ENCODE assay signal across 25 cellular contexts in the genomic region with DNA sequence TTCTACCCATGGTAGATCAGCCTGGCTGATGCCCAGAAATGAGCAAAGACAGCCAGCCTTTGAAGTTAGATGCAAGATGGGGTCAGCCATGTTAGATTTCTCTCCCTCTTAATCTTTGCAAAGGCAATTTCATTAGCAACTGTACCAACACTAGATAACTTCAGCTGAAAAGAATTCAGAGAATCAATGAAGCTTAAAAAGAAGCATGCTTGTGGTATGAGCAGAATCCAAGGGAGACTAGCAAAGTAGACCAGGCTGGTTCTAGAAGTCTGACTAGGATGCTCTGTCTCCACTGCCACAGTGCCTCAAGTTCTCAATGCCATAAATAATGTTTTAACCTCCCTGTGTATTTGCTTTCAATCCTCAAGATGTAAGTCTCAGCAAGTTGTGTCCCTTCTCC.
DNase-seq lines count a peak whose midpoint lies in the region; ATAC-seq and TF ChIP-seq lines count a peak whose summit lies in the region.
"Had no signal": no experiment of that assay in that cellular context is flagged by ENCODE, and none has a peak within 500 bp of the region (broad histone marks: within the 10 kb centered on the region; RNA-seq: fewer than 3 reads in every experiment).

No MANE protein-coding gene starts in this region.

- H3K9me3 ChIP-seq in CD4-positive, alpha-beta T cell (ENCODE audit: control insufficient read depth, low read length), result no peaks in the 10 kb centered on the region
- H3K9me3 ChIP-seq: A549, SJCRH30, upper lobe of right lung had no signal

- intact Hi-C loops in CD4-positive, alpha-beta T cell (cut with DNase I, micrococcal nuclease), result no loop called here

- ATAC-seq in CD4-positive, alpha-beta T cell (ENCODE audit: poor library complexity), result no peak
- ATAC-seq in HG02642 (IDR thresholded peaks at IDR 0.05; ENCODE audit: poor library complexity, unreplicated experiment), result no peak
- ATAC-seq: A549; activated naive CD8-positive, alpha-beta T cell treated with anti-CD3 and anti-CD28 coated beads, Interleukin-2, amount 50 U/mL, for 24 hours; esophagus mucosa; Panc1; upper lobe of right lung had no signal

- DNase-seq in AG08395 (ENCODE audit: low spot score) (peak; percentile 73), HK-2 (ENCODE audit: unreplicated experiment) (peak; percentile 14), chondrocyte (ENCODE audit: low spot score) (no peak), kidney glomerular epithelial cell (lab: John Stamatoyannopoulos, UW) (peak; percentile 96), epidermal melanocyte (ENCODE audit: insufficient read length, low spot score) (no peak), NCI-H69 (lab: John Stamatoyannopoulos, UW) (no peak)
- DNase-seq in CD4-positive, alpha-beta T cell, result no peak
- DNase-seq: activated CD4-positive, alpha-beta T cell treated with anti-CD3 and anti-CD28 coated beads, Interleukin-2, amount 10 ng/mL, durations not matched to agents 7 days and 5 days; activated CD8-positive, alpha-beta memory T cell treated with anti-CD3 and anti-CD28 coated beads, Interleukin-2, amount 50 U/mL, for 4 hours; activated naive CD8-positive, alpha-beta T cell treated with anti-CD3 and anti-CD28 coated beads, Interleukin-2, amount 50 U/mL, for 24 hours; caudate nucleus; CD4-positive, alpha-beta memory T cell; head of caudate nucleus; Kasumi-1; NCI-H1092; NCI-H2029; NK-92 treated with Interleukin-12 subunit alpha and Interleukin-12 subunit beta, amount 100 ng/mL, for 24 hours; SJCRH30; upper lobe of right lung had no signal

- CTCF ChIA-PET in CD4-positive, alpha-beta T cell (lab: Charles Lee), result no interaction called here

- H3K36me3 Mint-ChIP-seq in chondrocyte (ENCODE audit: low read depth), result no peaks in the 10 kb centered on the region
- H3K36me3 Mint-ChIP-seq in CD4-positive, alpha-beta T cell (ENCODE audit: low read depth), result no peaks in the 10 kb centered on the region
- H3K36me3 Mint-ChIP-seq: CD4-positive, alpha-beta memory T cell had no signal

- peaks cover 27% of the 10 kb centered on the region for H3K4me1 Mint-ChIP-seq in chondrocyte (ENCODE audit: low read depth)
- no peaks in the 10 kb centered on the region for H3K4me1 Mint-ChIP-seq in CD4-positive, alpha-beta T cell (ENCODE audit: low read depth)
- H3K4me1 Mint-ChIP-seq: activated CD4-positive, alpha-beta T cell treated with anti-CD3 and anti-CD28 coated beads, Interleukin-2, amount 10 ng/mL, durations not matched to agents 7 days and 5 days; activated naive CD8-positive, alpha-beta T cell treated with anti-CD3 and anti-CD28 coated beads, Interleukin-2, amount 50 U/mL, for 24 hours; CD4-positive, alpha-beta memory T cell had no signal

- no peak overlapping the region for H3K4me3 Mint-ChIP-seq in chondrocyte (ENCODE audit: unreplicated experiment)
- H3K4me3 Mint-ChIP-seq in CD4-positive, alpha-beta T cell, result no peak overlapping the region
- H3K4me3 Mint-ChIP-seq: activated CD4-positive, alpha-beta T cell treated with anti-CD3 and anti-CD28 coated beads, Interleukin-2, amount 10 ng/mL, durations not matched to agents 7 days and 5 days; activated naive CD8-positive, alpha-beta T cell treated with anti-CD3 and anti-CD28 coated beads, Interleukin-2, amount 50 U/mL, for 24 hours; CD4-positive, alpha-beta memory T cell; T-helper 1 cell treated with Interleukin-12 subunit alpha and Interleukin-12 subunit beta and Interleukin-4 antibody, amounts not matched to agents 30 μg/mL and 1 μg/mL, for 36 hours had no signal

- peak overlapping the region; percentile 54 for H3K27ac Mint-ChIP-seq in chondrocyte (ENCODE audit: unreplicated experiment)
- no peak overlapping the region for H3K27ac Mint-ChIP-seq in CD4-positive, alpha-beta T cell
- H3K27ac Mint-ChIP-seq: activated CD4-positive, alpha-beta T cell treated with anti-CD3 and anti-CD28 coated beads, Interleukin-2, amount 10 ng/mL, durations not matched to agents 7 days and 5 days; activated naive CD8-positive, alpha-beta T cell treated with anti-CD3 and anti-CD28 coated beads, Interleukin-2, amount 50 U/mL, for 24 hours; CD4-positive, alpha-beta memory T cell; T-helper 1 cell treated with Interleukin-12 subunit alpha and Interleukin-12 subunit beta and Interleukin-4 antibody, amounts not matched to agents 30 μg/mL and 1 μg/mL, for 36 hours had no signal

- POLR2A ChIA-PET in CD4-positive, alpha-beta T cell (lab: Charles Lee), result no interaction called here

- H3K9me3 Mint-ChIP-seq in chondrocyte (ENCODE audit: low read depth), result peaks cover 3% of the 10 kb centered on the region
- H3K9me3 Mint-ChIP-seq in CD4-positive, alpha-beta T cell, result peaks cover 3% of the 10 kb centered on the region
- H3K9me3 Mint-ChIP-seq: activated CD4-positive, alpha-beta T cell treated with anti-CD3 and anti-CD28 coated beads, Interleukin-2, amount 10 ng/mL, durations not matched to agents 7 days and 5 days; activated naive CD8-positive, alpha-beta T cell treated with anti-CD3 and anti-CD28 coated beads, Interleukin-2, amount 50 U/mL, for 24 hours; T-helper 1 cell treated with Interleukin-12 subunit alpha and Interleukin-12 subunit beta and Interleukin-4 antibody, amounts not matched to agents 30 μg/mL and 1 μg/mL, for 36 hours had no signal

- no peaks in the 10 kb centered on the region for H3K27me3 Mint-ChIP-seq in chondrocyte (ENCODE audit: low read depth)
- no peaks in the 10 kb centered on the region for H3K27me3 Mint-ChIP-seq in CD4-positive, alpha-beta T cell
- H3K27me3 Mint-ChIP-seq: activated CD4-positive, alpha-beta T cell treated with anti-CD3 and anti-CD28 coated beads, Interleukin-2, amount 10 ng/mL, durations not matched to agents 7 days and 5 days; activated naive CD8-positive, alpha-beta T cell treated with anti-CD3 and anti-CD28 coated beads, Interleukin-2, amount 50 U/mL, for 24 hours; CD4-positive, alpha-beta memory T cell had no signal

- H3K27ac ChIP-seq in CD4-positive, alpha-beta T cell (ENCODE audit: low read depth, low read length), result no peak overlapping the region
- H3K27ac ChIP-seq: A549, SJCRH30, upper lobe of right lung, VCaP had no signal

- no peak for TF ChIP-seq CTCF in chondrocyte (IDR thresholded peaks at IDR 0.05)
- TF ChIP-seq CTCF in CD4-positive, alpha-beta T cell (IDR thresholded peaks at IDR 0.05), result no peak

- H3K27me3 ChIP-seq in CD4-positive, alpha-beta T cell (ENCODE audit: control insufficient read depth, insufficient read depth, low read length), result no peaks in the 10 kb centered on the region
- H3K27me3 ChIP-seq: SJCRH30, upper lobe of right lung had no signal

Comparison
In these comparisons a context has a peak if more than half of its experiments do, and no peak if none do; other contexts are left out.
1. DNase-seq: peak in AG08395 (single experiment), HK-2 (single experiment) and kidney glomerular epithelial cell (single experiment); none in chondrocyte (single experiment), CD4-positive, alpha-beta T cell (0 of 10), epidermal melanocyte (single experiment) and NCI-H69 (single experiment).